1 cellular context compared by ENCODE assay signal in genomic region chr10:69475433-69475830, GRCh38.
TF ChIP-seq lines count a peak whose summit lies in the region.

No MANE protein-coding gene starts in this region.

TF ChIP-seq in GM23338, 12 proteins besides CTCF, POLR2A, EP300 and RAD21 (continued from another document):
- TF ChIP-seq ZNF462 (CRISPR knock-in tag; IDR thresholded peaks at IDR 0.05), result no peak
